13 cellular contexts compared by ENCODE assay signal in the genomic region with DNA sequence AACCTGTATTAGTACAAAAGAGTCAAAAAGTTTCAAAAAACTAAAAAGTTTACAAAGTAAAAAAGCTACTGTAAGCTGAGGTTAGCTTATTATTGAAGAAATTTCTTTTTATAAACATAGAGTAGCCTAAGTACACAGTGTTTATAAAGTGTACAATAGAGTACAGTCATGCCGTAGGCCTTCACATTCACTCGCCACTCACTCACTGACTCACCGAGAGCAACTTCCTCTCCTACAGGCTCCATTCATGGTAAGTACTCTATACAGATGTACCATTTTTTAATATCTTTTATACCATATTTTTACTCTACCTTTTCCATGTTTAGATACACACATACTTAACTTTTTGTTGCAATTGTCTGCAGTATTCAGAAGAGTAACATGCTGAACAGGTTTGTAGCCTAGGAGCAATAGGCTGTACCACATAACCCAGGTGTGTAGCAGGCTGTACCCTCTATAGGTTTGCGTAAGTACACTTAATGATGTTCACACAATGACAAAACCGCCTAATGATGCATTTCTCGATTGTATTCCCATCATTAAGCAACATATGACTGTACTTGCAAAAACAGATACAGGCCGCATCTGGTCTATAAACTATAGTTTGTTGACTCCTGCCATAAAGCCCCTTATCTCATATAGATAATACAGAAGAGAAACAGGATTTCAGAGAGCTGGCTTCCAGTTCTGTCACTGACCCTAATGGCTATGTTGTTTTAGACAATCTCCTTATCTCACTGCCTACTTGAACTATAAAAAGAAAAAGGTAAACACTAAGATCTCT.
DNase-seq lines count a peak whose midpoint lies in the region; ATAC-seq and FAIRE-seq lines count a peak whose summit lies in the region.
"Had no signal": no experiment of that assay in that cellular context is flagged by ENCODE, and none has a peak within 500 bp of the region (broad histone marks: within the 10 kb centered on the region; RNA-seq: fewer than 3 reads in every experiment).

No MANE protein-coding gene starts in this region.

- H2AK5ac ChIP-seq in trophoblast cell (ENCODE audit: low read length) = no peak overlapping the region

- no peak overlapping the region for H2BK12ac ChIP-seq in trophoblast cell (ENCODE audit: low read length)

- no peaks in the 10 kb centered on the region for H3K9me3 ChIP-seq in trophoblast cell (ENCODE audit: insufficient read depth, low read depth, low read length)
- H3K9me3 ChIP-seq: colonic mucosa had no signal

- H3K9me3 Mint-ChIP-seq in naive thymus-derived CD8-positive, alpha-beta T cell = peaks cover 0 to 8% (median 0%) of the 10 kb centered on the region in 9 donors

- no peak overlapping the region for H4K91ac ChIP-seq in trophoblast cell (ENCODE audit: low read depth, low read length)

- peak; percentile 91 for FAIRE-seq in RCC 7860 (lab: Jason Lieb, UNC)

- H3K4me3 Mint-ChIP-seq in naive thymus-derived CD8-positive, alpha-beta T cell = no peak overlapping the region

- H3K9ac ChIP-seq in trophoblast cell (ENCODE audit: low read length) = no peak overlapping the region

- no peaks in the 10 kb centered on the region for H3K4me1 Mint-ChIP-seq in naive thymus-derived CD8-positive, alpha-beta T cell

- H3K23ac ChIP-seq in trophoblast cell (ENCODE audit: low read length) = no peak overlapping the region

- H3K27ac Mint-ChIP-seq in naive thymus-derived CD8-positive, alpha-beta T cell = no peak overlapping the region

- no peak overlapping the region for H4K12ac ChIP-seq in trophoblast cell (ENCODE audit: low read depth, low read length)

- peaks cover 0 to 5% (median 0%) of the 10 kb centered on the region in 5 donors for H3K27me3 Mint-ChIP-seq in naive thymus-derived CD8-positive, alpha-beta T cell

- no peak overlapping the region for H3K4me3 ChIP-seq in trophoblast cell (ENCODE audit: low read depth, low read length)
- H3K4me3 ChIP-seq: colonic mucosa had no signal

- H3K4ac ChIP-seq in trophoblast cell (ENCODE audit: low read depth, low read length) = no peak overlapping the region

- H3K27me3 ChIP-seq in trophoblast cell (ENCODE audit: insufficient read depth, low read length) = no peaks in the 10 kb centered on the region
- H3K27me3 ChIP-seq: colonic mucosa had no signal

- H4K8ac ChIP-seq in trophoblast cell (ENCODE audit: low read depth, low read length) = no peak overlapping the region

- H3K79me2 ChIP-seq in trophoblast cell (ENCODE audit: control insufficient read depth, insufficient read depth, low read length, poor library complexity) = peaks cover 2% of the 10 kb centered on the region

- no peak overlapping the region for H3K18ac ChIP-seq in trophoblast cell (ENCODE audit: low read length)

- POLR2A ChIA-PET in naive thymus-derived CD8-positive, alpha-beta T cell (lab: Charles Lee) = no interaction called here

- H3K4me1 ChIP-seq in trophoblast cell (ENCODE audit: control insufficient read depth in 1 of 2, insufficient read depth in 2 of 2, low read length in 2 of 2) = peaks cover 0 to 4% of the 10 kb centered on the region in 2 experiments
- H3K4me1 ChIP-seq: colonic mucosa had no signal

- H3K36me3 ChIP-seq in trophoblast cell (ENCODE audit: control insufficient read depth in 1 of 2, insufficient read depth in 2 of 2, low read length in 2 of 2) = no peaks in the 10 kb centered on the region
- H3K36me3 ChIP-seq: colonic mucosa had no signal

- peaks cover 5% of the 10 kb centered on the region for H3K79me1 ChIP-seq in trophoblast cell (ENCODE audit: low read length)

- no peak overlapping the region for H2BK120ac ChIP-seq in trophoblast cell (ENCODE audit: insufficient read depth, low read length, poor library complexity)

- H2AFZ ChIP-seq in trophoblast cell (ENCODE audit: insufficient read depth, low read length, poor library complexity) = no peak overlapping the region

- DNase-seq in ELR (ENCODE audit: low read depth) (peak; percentile 94), RCC 7860 (ENCODE audit: low spot score) (peak; percentile 70), trophoblast cell (peak; percentile 14 to 34), NCI-H510A (lab: John Stamatoyannopoulos, UW) (no peak), NCI-H2227 (lab: John Stamatoyannopoulos, UW; ENCODE audit: unreplicated experiment) (no peak)
- DNase-seq in activated T-cell treated with anti-CD3 and anti-CD28 coated beads, Interleukin-2, amount 50 U/mL, for 1 hour = no peak
- no peak for DNase-seq in naive thymus-derived CD8-positive, alpha-beta T cell
- DNase-seq: activated CD4-positive, CD25-positive, alpha-beta regulatory T cell; activated effector memory CD4-positive, alpha-beta T cell treated with anti-CD3 and anti-CD28 coated beads, Interleukin-2, amount 50 U/mL, for 16 hours; colonic mucosa; COR-L47; SHP77 had no signal

- no CpG with 5 or more reads among the region's 7 CpGs for WGBS in trophoblast cell (ENCODE audit: extremely low coverage, insufficient coverage, insufficient read length)

- peak overlapping the region; percentile 14 for H3K27ac ChIP-seq in trophoblast cell (ENCODE audit: low read depth, low read length)
- H3K27ac ChIP-seq: colonic mucosa had no signal

- no peak overlapping the region for H3K4me2 ChIP-seq in trophoblast cell (ENCODE audit: low read length)

- peak; percentile 97 for ATAC-seq in esophagus mucosa
- ATAC-seq in naive thymus-derived CD8-positive, alpha-beta T cell = no peak

- H3K14ac ChIP-seq in trophoblast cell (ENCODE audit: low read length) = no peak overlapping the region

- H3K36me3 Mint-ChIP-seq in naive thymus-derived CD8-positive, alpha-beta T cell = no peaks in the 10 kb centered on the region

- no peak overlapping the region for H2BK5ac ChIP-seq in trophoblast cell (ENCODE audit: low read depth, low read length, poor library complexity)

Comparison
In these comparisons a context has a peak if more than half of its experiments do, and no peak if none do; other contexts are left out.
1. DNase-seq: peak in ELR (single experiment), RCC 7860 (single experiment) and trophoblast cell (2 of 2); none in NCI-H510A (single experiment), activated T-cell treated with anti-CD3 and anti-CD28 coated beads, Interleukin-2, amount 50 U/mL, for 1 hour (single experiment), naive thymus-derived CD8-positive, alpha-beta T cell (0 of 10) and NCI-H2227 (single experiment).